Comparison of ENCODE assay signal across 8 cellular contexts in genomic region chr2:201452058-201452736, GRCh38. TPM values are rescaled to one million over a fixed set of nuclear protein-coding genes. Genes with fewer than 3 reads are reported as not detected.
DNase-seq lines count a peak whose midpoint lies in the region; ATAC-seq lines count a peak whose summit lies in the region.

No MANE protein-coding gene starts in this region.

- H3K9me3 Mint-ChIP-seq in naive thymus-derived CD8-positive, alpha-beta T cell: no peaks in the 10 kb centered on the region

- no peaks in the 10 kb centered on the region for H3K27me3 Mint-ChIP-seq in naive thymus-derived CD8-positive, alpha-beta T cell

- peak overlapping the region; percentile 57 to 92 (median 86) for H3K27ac Mint-ChIP-seq in naive thymus-derived CD8-positive, alpha-beta T cell

- peaks cover 0 to 10% (median 0%) of the 10 kb centered on the region in 3 donors for H3K36me3 Mint-ChIP-seq in naive thymus-derived CD8-positive, alpha-beta T cell

- DNase-seq in ACHN (peak; percentile 21), RPMI7951 (ENCODE audit: low read depth) (peak; percentile 50), epithelial cell of prostate (ENCODE audit: low read depth, low spot score) (no peak), NCI-H524 treated with DMSO at 0.1 percent for 48 hours (lab: John Stamatoyannopoulos, UW) (no peak)
- DNase-seq in naive thymus-derived CD8-positive, alpha-beta T cell: peak in 1 of 10 donors; percentile 34

- H3K27ac ChIP-seq in epithelial cell of prostate: peak overlapping the region; percentile 63

- peak overlapping the region; percentile 67 to 97 (median 88) for H3K4me3 Mint-ChIP-seq in naive thymus-derived CD8-positive, alpha-beta T cell

- peaks cover 14 to 50% (median 43%) of the 10 kb centered on the region in 4 donors for H3K4me1 Mint-ChIP-seq in naive thymus-derived CD8-positive, alpha-beta T cell

- in situ Hi-C loops in ACHN (cut with HindIII; ENCODE audit: low pct_ligation_motif_present, low pct_unique_long_range_greater_than_20kb, low sequenced_read_pairs): no loop called here

- POLR2A ChIA-PET in naive thymus-derived CD8-positive, alpha-beta T cell (lab: Charles Lee): interaction anchor here (0.5 to 2.3 kb wide), 18 partner anchors 10 to 588 kb away, joined by 3 to 15 read pairs (median 4); partner anchors contain the start of genes ALS2, CASP8, CLK1 and TMEM237

- ATAC-seq in GM19351 (IDR thresholded peaks at IDR 0.05; ENCODE audit: unreplicated experiment) (peak; percentile 30), HG03354 (IDR thresholded peaks at IDR 0.05; ENCODE audit: poor library complexity, severe bottlenecking, unreplicated experiment) (no peak), HG02763 (IDR thresholded peaks at IDR 0.05; ENCODE audit: unreplicated experiment) (no peak)
- ATAC-seq in naive thymus-derived CD8-positive, alpha-beta T cell: peak; percentile 16 to 35

RNA-seq across cellular contexts. Expression of gene STRADB, which starts 0.7 kb away (rescaled TPM):
- 61.0 and 83.4 TPM in 2 replicates for total RNA-seq in RPMI7951 (2014; rRNA removed; shearing (Covaris generic))
- 10 to 100 TPM; 17.9 to 20.4 TPM for total RNA-seq in naive thymus-derived CD8-positive, alpha-beta T cell
- 10 to 100 TPM; 31.5 to 33.8 (median 33.5) TPM for polyA plus RNA-seq in naive thymus-derived CD8-positive, alpha-beta T cell

RNA-seq across cellular contexts. Expression of gene TRAK2, which starts 0.9 kb away (rescaled TPM):
- total RNA-seq in RPMI7951 (2014; rRNA removed; shearing (Covaris generic)): 46.0 and 47.0 TPM in 2 replicates
- 10 to 100 TPM; 36.5 to 37.9 TPM for total RNA-seq in naive thymus-derived CD8-positive, alpha-beta T cell
- 10 to 100 TPM; 20.9 to 30.7 (median 24.7) TPM for polyA plus RNA-seq in naive thymus-derived CD8-positive, alpha-beta T cell

Comparison
In these comparisons a context has a peak if more than half of its experiments do, and no peak if none do; other contexts are left out.
1. DNase-seq: peak in ACHN (single experiment) and RPMI7951 (single experiment); none in epithelial cell of prostate (single experiment) and NCI-H524 treated with DMSO at 0.1 percent for 48 hours (single experiment).
2. ATAC-seq: peak in GM19351 (single experiment) and naive thymus-derived CD8-positive, alpha-beta T cell (2 of 2); none in HG03354 (single experiment) and HG02763 (single experiment).